In the genomic region with DNA sequence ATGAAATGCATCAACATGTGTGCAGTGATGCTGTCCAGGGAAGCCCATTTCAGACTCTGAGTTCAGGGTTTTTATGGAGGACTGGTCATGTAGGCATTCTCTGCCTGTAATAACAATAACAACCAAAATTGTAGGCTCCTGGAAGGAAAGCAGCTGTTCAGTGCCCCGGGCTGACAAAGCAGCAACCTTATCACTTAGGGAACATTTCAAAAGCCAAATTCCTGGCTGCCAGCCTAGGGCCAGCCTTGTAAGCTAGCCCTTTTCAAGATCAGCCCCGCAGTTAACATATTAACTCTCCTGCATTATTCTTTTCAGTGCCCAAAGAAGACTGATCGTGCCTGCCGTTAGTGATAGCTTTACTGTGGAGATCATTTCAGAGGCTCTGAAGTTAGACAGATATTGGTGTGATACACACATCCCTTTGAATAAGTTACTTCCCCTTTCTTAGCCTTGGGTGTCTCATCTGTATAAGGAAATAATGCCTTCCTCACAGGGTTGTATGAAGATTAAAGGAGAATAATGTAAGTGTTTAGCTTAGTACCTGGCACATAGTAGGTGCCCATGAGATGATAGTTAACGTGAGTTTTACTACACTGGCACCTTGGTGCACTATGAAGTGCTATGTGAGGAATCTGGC, we compare ENCODE assay signal across 1 cellular context.
TF ChIP-seq lines count a peak whose summit lies in the region.

No MANE protein-coding gene starts in this region.

TF ChIP-seq in IMR-90, 13 proteins besides CTCF, POLR2A, EP300 and RAD21 (continued from another document):
- TF ChIP-seq MAFK (IDR thresholded peaks at IDR 0.05; ENCODE audit: low read depth, low read length) (no peak), MAZ (IDR thresholded peaks at IDR 0.05; ENCODE audit: borderline replicate concordance, low read depth, low read length) (no peak), CEBPB (IDR thresholded peaks at IDR 0.05; ENCODE audit: low read depth, low read length) (no peak), BHLHE40 (IDR thresholded peaks at IDR 0.05; ENCODE audit: low read depth, low read length) (no peak)
TF ChIP-seq in IMR-90: peak in this region for 0.
